ENCODE assay signal across 21 cellular contexts in genomic region chr3:150308481-150308918, GRCh38.
DNase-seq lines count a peak whose midpoint lies in the region; ATAC-seq, FAIRE-seq and TF ChIP-seq lines count a peak whose summit lies in the region.
"Had no signal": no experiment of that assay in that cellular context is flagged by ENCODE, and none has a peak within 500 bp of the region (broad histone marks: within the 10 kb centered on the region; RNA-seq: fewer than 3 reads in every experiment).

No MANE protein-coding gene starts in this region.

- H3K27me3 ChIP-seq in adipocyte (replicated peaks; ENCODE audit: control insufficient read depth, insufficient read depth, low read length) (no peaks in the 10 kb centered on the region), PC-3 (ENCODE audit: low read length) (no peaks in the 10 kb centered on the region)
- H3K27me3 ChIP-seq: heart right ventricle, uterus had no signal

- POLR2A ChIA-PET in PC-3 (lab: Charles Lee; ENCODE audit: unreplicated experiment): no interaction called here

- ATAC-seq in left colon (peak; percentile 95), GM18505 (IDR thresholded peaks at IDR 0.05; ENCODE audit: unreplicated experiment) (no peak), PC-3 (no peak)
- ATAC-seq: heart right ventricle, left lobe of liver, natural killer cell, sciatic nerve had no signal

- H3K9me3 ChIP-seq in adipocyte (ENCODE audit: control insufficient read depth, low read length) (peaks cover 14% of the 10 kb centered on the region), PC-3 (ENCODE audit: low read length) (no peaks in the 10 kb centered on the region)
- H3K9me3 ChIP-seq: heart right ventricle, uterus had no signal

- no peaks in the 10 kb centered on the region for H3K36me3 Mint-ChIP-seq in type B pancreatic cell
- H3K36me3 Mint-ChIP-seq: CD4-positive, alpha-beta memory T cell; natural killer cell had no signal

- H2AFZ ChIP-seq in PC-3 (ENCODE audit: low read length): no peak overlapping the region

- no TSS peak for BruUV-seq in PC-3 (replicated peaks; lab: Mats Ljungman, UMichigan)

- H4K20me1 ChIP-seq in PC-3 (ENCODE audit: low read length): no peaks in the 10 kb centered on the region

- H3K9ac ChIP-seq in adipocyte (ENCODE audit: low read length): no peak overlapping the region
- no peak overlapping the region for H3K9ac ChIP-seq in PC-3 (ENCODE audit: low read length)

- no peaks in the 10 kb centered on the region for H3K79me2 ChIP-seq in PC-3 (ENCODE audit: low read length)

- H3K4me1 Mint-ChIP-seq in type B pancreatic cell (ENCODE audit: unreplicated experiment): peaks cover 15% of the 10 kb centered on the region
- H3K4me1 Mint-ChIP-seq: CD4-positive, alpha-beta memory T cell; natural killer cell had no signal

- H3K4me1 ChIP-seq in adipocyte (ENCODE audit: control insufficient read depth, insufficient read depth, low read length) (no peaks in the 10 kb centered on the region), PC-3 (ENCODE audit: insufficient read depth, low read length) (peaks cover 12% of the 10 kb centered on the region; the same call in 1 of the 2 replicates)
- H3K4me1 ChIP-seq: heart right ventricle, uterus had no signal

- no peak for TF ChIP-seq POLR2A in GM18505 (IDR thresholded peaks at IDR 0.05; ENCODE audit: borderline replicate concordance, extremely low read depth, insufficient read depth, insufficient read length)

- H3K4me3 ChIP-seq in adipocyte (ENCODE audit: low read length) (no peak overlapping the region), PC-3 (ENCODE audit: low read length) (no peak overlapping the region)
- H3K4me3 ChIP-seq: heart right ventricle, uterus had no signal

- CTCF ChIA-PET in PC-3 (lab: Charles Lee): no interaction called here

- FAIRE-seq in HTR-8/SVneo (lab: Jason Lieb, UNC): peak; percentile 82

- H3K27me3 Mint-ChIP-seq in type B pancreatic cell: no peaks in the 10 kb centered on the region

- no peaks in the 10 kb centered on the region for H3F3A ChIP-seq in PC-3 (ENCODE audit: low read length, unreplicated experiment)

- H3K9me3 Mint-ChIP-seq in type B pancreatic cell: peaks cover 20% of the 10 kb centered on the region
- H3K9me3 Mint-ChIP-seq: CD4-positive, alpha-beta memory T cell; natural killer cell had no signal

- TF ChIP-seq CTCF in type B pancreatic cell (conservative IDR thresholded peaks at IDR 0.05): no peak
- TF ChIP-seq CTCF in PC-3 (conservative IDR thresholded peaks at IDR 0.05; ENCODE audit: low read depth, low read length): no peak

- no peak overlapping the region for H3K4me3 Mint-ChIP-seq in type B pancreatic cell
- H3K4me3 Mint-ChIP-seq: CD4-positive, alpha-beta memory T cell; natural killer cell had no signal

- H3K36me3 ChIP-seq in adipocyte (ENCODE audit: control insufficient read depth, insufficient read depth, low read length, severe bottlenecking) (no peaks in the 10 kb centered on the region), PC-3 (ENCODE audit: low read depth, low read length) (no peaks in the 10 kb centered on the region)
- H3K36me3 ChIP-seq: heart right ventricle, uterus had no signal

- H3K27ac Mint-ChIP-seq in type B pancreatic cell: peak overlapping the region; percentile 84
- H3K27ac Mint-ChIP-seq: CD4-positive, alpha-beta memory T cell; natural killer cell had no signal

- no peaks in the 10 kb centered on the region for H3K9me2 ChIP-seq in PC-3 (replicated peaks; ENCODE audit: low read length)

- DNase-seq in HTR-8/SVneo (ENCODE audit: insufficient read length, low spot score): peak; percentile 45
- peak; percentile 45 for DNase-seq in adipocyte (ENCODE audit: low read depth)
- DNase-seq in left colon: peak; percentile 39 to 61
- no peak for DNase-seq in type B pancreatic cell (ENCODE audit: extremely low spot score, unreplicated experiment)
- DNase-seq in KBM-7: no peak
- DNase-seq in PC-3: no peak
- DNase-seq: activated CD4-positive, alpha-beta T cell treated with anti-CD3 and anti-CD28 coated beads, Interleukin-2, amount 50 U/mL, for 4 hours; activated gamma-delta T cell; CD4-positive, alpha-beta memory T cell; DMS53; heart right ventricle; Karpas-422; natural killer cell; NCI-H1092; NCI-H2029; NCI-H446; uterus had no signal

- no peak overlapping the region for H3K4me2 ChIP-seq in PC-3 (ENCODE audit: low read length)

- intact Hi-C loops in left colon (cut with DNase I, micrococcal nuclease): no loop called here
- intact Hi-C loops in PC-3 (cut with micrococcal nuclease): no loop called here

- in situ Hi-C loops in KBM-7 (cut with MboI; ENCODE audit: low pct_unique_long_range_greater_than_20kb, low sequenced_read_pairs): no loop called here

- no peak overlapping the region for H3K27ac ChIP-seq in PC-3 (ENCODE audit: low read length)
- H3K27ac ChIP-seq: heart right ventricle, RWPE1 had no signal

Comparison
In these comparisons a context has a peak if more than half of its experiments do, and no peak if none do; other contexts are left out.
1. DNase-seq: peak in HTR-8/SVneo (single experiment), adipocyte (single experiment) and left colon (2 of 2); none in type B pancreatic cell (single experiment), KBM-7 (single experiment) and PC-3 (single experiment).